26 cellular contexts compared by ENCODE assay signal in the genomic region with DNA sequence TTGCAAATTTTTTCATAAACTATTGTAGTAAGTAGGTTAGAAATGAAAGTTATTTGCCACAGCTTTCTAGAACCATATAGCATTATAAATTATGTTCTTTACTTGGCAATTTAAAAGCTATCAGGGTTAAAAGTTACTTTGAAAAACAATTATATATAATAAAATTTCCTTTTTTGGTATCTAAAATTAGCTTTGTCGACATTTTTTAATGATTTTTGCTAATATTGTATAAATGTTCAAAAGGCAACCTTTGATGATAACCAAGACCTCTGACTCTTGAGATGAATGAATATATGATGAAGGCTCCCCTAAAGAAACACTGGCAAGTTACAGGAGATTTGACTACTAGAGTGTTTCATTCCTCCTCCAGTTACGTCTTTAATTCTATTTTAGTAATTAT.
"Had no signal": no experiment of that assay in that cellular context is flagged by ENCODE, and none has a peak within 500 bp of the region (broad histone marks: within the 10 kb centered on the region; RNA-seq: fewer than 3 reads in every experiment).

No MANE protein-coding gene starts in this region.

- H3K9me3 ChIP-seq: left ventricle myocardium inferior, mucosa of descending colon, ovary, prostate gland, sigmoid colon, spleen, suprapubic skin, thoracic aorta, tibial artery, upper lobe of right lung had no signal

- H3K27ac ChIP-seq: left ventricle myocardium inferior, ovary, prostate gland, sigmoid colon, spleen, suprapubic skin, thoracic aorta, tibial artery, upper lobe of right lung had no signal

- FAIRE-seq: small intestine, urothelium cell line had no signal

- H3K4me1 ChIP-seq: left ventricle myocardium inferior, prostate gland, sigmoid colon, spleen, suprapubic skin, tibial artery, upper lobe of right lung had no signal

- H3K36me3 ChIP-seq: ovary, prostate gland, spleen, suprapubic skin, thoracic aorta, upper lobe of right lung had no signal

- H3K27me3 ChIP-seq: ovary, sigmoid colon, spleen, suprapubic skin, tibial artery, upper lobe of right lung had no signal

- ATAC-seq: mucosa of descending colon; naive thymus-derived CD4-positive, alpha-beta T cell; natural killer cell treated with Interleukin-12 subunit alpha and Interleukin-12 subunit beta and Interleukin-15 and Interleukin-18, amount 100 ng/mL, for 72 hours; right cardiac atrium; stimulated activated effector memory CD8-positive, alpha-beta T cell treated with anti-CD3 and anti-CD28 coated beads, Interleukin-12 subunit alpha, Interleukin-12 subunit beta, amount 100 ng/mL, for 72 hours; upper lobe of right lung had no signal

- DNase-seq: hypothalamus; immature natural killer cell; islet precursor cell; left ventricle myocardium inferior; mesendoderm; mucosa of descending colon; naive thymus-derived CD4-positive, alpha-beta T cell; ovary; posterior cingulate gyrus; retina; right cardiac atrium; sigmoid colon; small intestine; spleen; stimulated activated CD4-positive, alpha-beta T cell treated with anti-CD3 and anti-CD28 coated beads, Interleukin-4, amount 100 ng/mL, for 24 hours; stimulated activated naive CD4-positive, alpha-beta T cell; tibial artery; trophoblast cell; upper lobe of right lung had no signal

- H3K4me3 ChIP-seq: left ventricle myocardium inferior, lung, mucosa of descending colon, ovary, prostate gland, sigmoid colon, spleen, suprapubic skin, thoracic aorta, tibial artery, upper lobe of right lung had no signal
